Comparison of ENCODE assay signal across 19 cellular contexts in the genomic region with DNA sequence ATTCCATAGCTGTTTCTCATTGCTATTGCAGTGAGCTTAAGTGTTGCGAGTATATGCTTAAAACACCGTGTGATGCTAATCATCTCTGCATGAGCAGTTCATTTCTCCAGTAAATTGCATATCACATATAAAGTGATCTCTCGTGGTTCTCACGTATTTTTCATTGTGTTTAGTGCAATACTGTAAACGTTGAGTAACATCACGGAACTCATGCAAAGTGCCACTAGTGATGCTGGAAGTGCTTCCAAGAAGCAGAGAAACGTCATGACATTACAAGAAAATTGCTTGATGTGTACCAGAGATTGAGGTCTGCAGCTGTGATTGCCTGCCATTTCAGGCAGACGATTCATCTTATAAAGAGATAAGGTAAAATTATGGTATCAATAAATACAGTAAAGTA.
"Had no signal": no experiment of that assay in that cellular context is flagged by ENCODE, and none has a peak within 500 bp of the region (broad histone marks: within the 10 kb centered on the region; RNA-seq: fewer than 3 reads in every experiment).

No MANE protein-coding gene starts in this region.

- H3K4me3 ChIP-seq: heart left ventricle, psoas muscle, spleen, tibial nerve, upper lobe of right lung, vagina had no signal

- H3K36me3 ChIP-seq: heart left ventricle, spleen, tibial nerve, upper lobe of right lung, vagina had no signal

- H3K27ac ChIP-seq: heart left ventricle, parathyroid adenoma, psoas muscle, spleen, tibial nerve, upper lobe of right lung, vagina had no signal

- ATAC-seq: esophagus mucosa; heart left ventricle; left colon; psoas muscle; sciatic nerve; stimulated activated memory B cell treated with anti-CD40 and anti-IgM and Interleukin-4, amounts not matched to agents 10 μg/mL and 1 μg/mL and 100 μg/mL, for 72 hours; upper lobe of right lung had no signal

- DNase-seq: effector memory CD4-positive, alpha-beta T cell; heart left ventricle; hippocampal formation; left colon; mesendoderm; naive B cell; psoas muscle; spleen; stimulated activated CD4-positive, alpha-beta T cell treated with anti-CD3 and anti-CD28 coated beads, Interleukin-15, amount 100 ng/mL, for 24 hours; stimulated activated CD4-positive, alpha-beta T cell treated with anti-CD3 and anti-CD28 coated beads, Interleukin-1b, Interleukin-23, amount 100 ng/mL, for 48 hours; stimulated activated CD4-positive, alpha-beta T cell treated with anti-CD3 and anti-CD28 coated beads, Interleukin-4, amount 100 ng/mL, for 24 hours; upper lobe of right lung had no signal

- H3K9ac ChIP-seq: parathyroid adenoma had no signal

- H3K9me3 ChIP-seq: heart left ventricle, psoas muscle, spleen, tibial nerve, upper lobe of right lung, vagina had no signal

- H2AFZ ChIP-seq: parathyroid adenoma had no signal

- H3K27me3 ChIP-seq: heart left ventricle, spleen, tibial nerve, upper lobe of right lung, vagina had no signal

- H3K79me2 ChIP-seq: parathyroid adenoma had no signal

- FAIRE-seq: endometrium had no signal
